1 cellular context compared by ENCODE assay signal in the genomic region with DNA sequence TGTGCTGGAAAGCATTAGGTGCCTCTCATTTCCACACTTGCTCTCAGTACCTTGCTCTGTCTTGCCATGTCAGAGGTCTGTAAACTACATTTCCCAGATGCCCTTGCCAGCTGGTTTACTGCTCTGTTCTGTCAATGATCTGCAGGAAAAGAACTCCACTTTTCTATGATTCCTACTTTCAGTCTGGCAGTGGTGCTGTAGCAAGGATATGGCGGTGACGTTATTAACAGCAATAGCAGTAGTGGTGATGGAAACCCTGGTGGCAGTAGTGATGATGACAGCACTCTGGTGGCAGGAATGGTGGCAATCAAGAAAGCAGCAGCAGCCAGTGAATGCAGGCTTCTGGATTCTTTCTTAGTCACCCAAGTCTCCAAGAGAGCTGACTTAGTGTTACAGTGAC.
TF ChIP-seq lines count a peak whose summit lies in the region.

No MANE protein-coding gene starts in this region.

TF ChIP-seq in GM23338, 12 proteins besides CTCF, POLR2A, EP300 and RAD21 (continued from another document):
- TF ChIP-seq, protein P1, sequence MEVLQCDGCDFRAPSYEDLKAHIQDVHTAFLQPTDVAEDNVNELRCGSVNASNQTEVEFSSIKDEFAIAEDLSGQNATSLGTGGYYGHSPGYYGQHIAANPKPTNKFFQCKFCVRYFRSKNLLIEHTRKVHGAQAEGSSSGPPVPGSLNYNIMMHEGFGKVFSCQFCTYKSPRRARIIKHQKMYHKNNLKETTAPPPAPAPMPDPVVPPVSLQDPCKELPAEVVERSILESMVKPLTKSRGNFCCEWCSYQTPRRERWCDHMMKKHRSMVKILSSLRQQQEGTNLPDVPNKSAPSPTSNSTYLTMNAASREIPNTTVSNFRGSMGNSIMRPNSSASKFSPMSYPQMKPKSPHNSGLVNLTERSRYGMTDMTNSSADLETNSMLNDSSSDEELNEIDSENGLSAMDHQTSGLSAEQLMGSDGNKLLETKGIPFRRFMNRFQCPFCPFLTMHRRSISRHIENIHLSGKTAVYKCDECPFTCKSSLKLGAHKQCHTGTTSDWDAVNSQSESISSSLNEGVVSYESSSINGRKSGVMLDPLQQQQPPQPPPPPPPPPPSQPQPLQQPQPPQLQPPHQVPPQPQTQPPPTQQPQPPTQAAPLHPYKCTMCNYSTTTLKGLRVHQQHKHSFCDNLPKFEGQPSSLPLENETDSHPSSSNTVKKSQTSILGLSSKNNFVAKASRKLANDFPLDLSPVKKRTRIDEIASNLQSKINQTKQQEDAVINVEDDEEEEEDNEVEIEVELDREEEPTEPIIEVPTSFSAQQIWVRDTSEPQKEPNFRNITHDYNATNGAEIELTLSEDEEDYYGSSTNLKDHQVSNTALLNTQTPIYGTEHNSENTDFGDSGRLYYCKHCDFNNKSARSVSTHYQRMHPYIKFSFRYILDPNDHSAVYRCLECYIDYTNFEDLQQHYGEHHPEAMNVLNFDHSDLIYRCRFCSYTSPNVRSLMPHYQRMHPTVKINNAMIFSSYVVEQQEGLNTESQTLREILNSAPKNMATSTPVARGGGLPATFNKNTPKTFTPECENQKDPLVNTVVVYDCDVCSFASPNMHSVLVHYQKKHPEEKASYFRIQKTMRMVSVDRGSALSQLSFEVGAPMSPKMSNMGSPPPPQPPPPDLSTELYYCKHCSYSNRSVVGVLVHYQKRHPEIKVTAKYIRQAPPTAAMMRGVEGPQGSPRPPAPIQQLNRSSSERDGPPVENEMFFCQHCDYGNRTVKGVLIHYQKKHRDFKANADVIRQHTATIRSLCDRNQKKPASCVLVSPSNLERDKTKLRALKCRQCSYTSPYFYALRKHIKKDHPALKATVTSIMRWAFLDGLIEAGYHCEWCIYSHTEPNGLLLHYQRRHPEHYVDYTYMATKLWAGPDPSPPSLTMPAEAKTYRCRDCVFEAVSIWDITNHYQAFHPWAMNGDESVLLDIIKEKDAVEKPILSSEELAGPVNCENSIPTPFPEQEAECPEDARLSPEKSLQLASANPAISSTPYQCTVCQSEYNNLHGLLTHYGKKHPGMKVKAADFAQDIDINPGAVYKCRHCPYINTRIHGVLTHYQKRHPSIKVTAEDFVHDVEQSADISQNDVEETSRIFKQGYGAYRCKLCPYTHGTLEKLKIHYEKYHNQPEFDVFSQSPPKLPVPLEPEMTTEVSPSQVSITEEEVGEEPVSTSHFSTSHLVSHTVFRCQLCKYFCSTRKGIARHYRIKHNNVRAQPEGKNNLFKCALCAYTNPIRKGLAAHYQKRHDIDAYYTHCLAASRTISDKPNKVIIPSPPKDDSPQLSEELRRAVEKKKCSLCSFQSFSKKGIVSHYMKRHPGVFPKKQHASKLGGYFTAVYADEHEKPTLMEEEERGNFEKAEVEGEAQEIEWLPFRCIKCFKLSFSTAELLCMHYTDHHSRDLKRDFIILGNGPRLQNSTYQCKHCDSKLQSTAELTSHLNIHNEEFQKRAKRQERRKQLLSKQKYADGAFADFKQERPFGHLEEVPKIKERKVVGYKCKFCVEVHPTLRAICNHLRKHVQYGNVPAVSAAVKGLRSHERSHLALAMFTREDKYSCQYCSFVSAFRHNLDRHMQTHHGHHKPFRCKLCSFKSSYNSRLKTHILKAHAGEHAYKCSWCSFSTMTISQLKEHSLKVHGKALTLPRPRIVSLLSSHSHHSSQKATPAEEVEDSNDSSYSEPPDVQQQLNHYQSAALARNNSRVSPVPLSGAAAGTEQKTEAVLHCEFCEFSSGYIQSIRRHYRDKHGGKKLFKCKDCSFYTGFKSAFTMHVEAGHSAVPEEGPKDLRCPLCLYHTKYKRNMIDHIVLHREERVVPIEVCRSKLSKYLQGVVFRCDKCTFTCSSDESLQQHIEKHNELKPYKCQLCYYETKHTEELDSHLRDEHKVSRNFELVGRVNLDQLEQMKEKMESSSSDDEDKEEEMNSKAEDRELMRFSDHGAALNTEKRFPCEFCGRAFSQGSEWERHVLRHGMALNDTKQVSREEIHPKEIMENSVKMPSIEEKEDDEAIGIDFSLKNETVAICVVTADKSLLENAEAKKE (CRISPR knock-in tag; IDR thresholded peaks at IDR 0.05) = peak; percentile 61; the same call in 1 of the 2 replicates
- TF ChIP-seq CREB1 (CRISPR knock-in tag; IDR thresholded peaks at IDR 0.05; ENCODE audit: low read depth) = peak; percentile 35; the same call in 1 of the 2 replicates
- TF ChIP-seq, protein P2, sequence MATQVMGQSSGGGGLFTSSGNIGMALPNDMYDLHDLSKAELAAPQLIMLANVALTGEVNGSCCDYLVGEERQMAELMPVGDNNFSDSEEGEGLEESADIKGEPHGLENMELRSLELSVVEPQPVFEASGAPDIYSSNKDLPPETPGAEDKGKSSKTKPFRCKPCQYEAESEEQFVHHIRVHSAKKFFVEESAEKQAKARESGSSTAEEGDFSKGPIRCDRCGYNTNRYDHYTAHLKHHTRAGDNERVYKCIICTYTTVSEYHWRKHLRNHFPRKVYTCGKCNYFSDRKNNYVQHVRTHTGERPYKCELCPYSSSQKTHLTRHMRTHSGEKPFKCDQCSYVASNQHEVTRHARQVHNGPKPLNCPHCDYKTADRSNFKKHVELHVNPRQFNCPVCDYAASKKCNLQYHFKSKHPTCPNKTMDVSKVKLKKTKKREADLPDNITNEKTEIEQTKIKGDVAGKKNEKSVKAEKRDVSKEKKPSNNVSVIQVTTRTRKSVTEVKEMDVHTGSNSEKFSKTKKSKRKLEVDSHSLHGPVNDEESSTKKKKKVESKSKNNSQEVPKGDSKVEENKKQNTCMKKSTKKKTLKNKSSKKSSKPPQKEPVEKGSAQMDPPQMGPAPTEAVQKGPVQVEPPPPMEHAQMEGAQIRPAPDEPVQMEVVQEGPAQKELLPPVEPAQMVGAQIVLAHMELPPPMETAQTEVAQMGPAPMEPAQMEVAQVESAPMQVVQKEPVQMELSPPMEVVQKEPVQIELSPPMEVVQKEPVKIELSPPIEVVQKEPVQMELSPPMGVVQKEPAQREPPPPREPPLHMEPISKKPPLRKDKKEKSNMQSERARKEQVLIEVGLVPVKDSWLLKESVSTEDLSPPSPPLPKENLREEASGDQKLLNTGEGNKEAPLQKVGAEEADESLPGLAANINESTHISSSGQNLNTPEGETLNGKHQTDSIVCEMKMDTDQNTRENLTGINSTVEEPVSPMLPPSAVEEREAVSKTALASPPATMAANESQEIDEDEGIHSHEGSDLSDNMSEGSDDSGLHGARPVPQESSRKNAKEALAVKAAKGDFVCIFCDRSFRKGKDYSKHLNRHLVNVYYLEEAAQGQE (IDR thresholded peaks at IDR 0.05; ENCODE audit: unreplicated experiment) = no peak
- TF ChIP-seq, protein P3, sequence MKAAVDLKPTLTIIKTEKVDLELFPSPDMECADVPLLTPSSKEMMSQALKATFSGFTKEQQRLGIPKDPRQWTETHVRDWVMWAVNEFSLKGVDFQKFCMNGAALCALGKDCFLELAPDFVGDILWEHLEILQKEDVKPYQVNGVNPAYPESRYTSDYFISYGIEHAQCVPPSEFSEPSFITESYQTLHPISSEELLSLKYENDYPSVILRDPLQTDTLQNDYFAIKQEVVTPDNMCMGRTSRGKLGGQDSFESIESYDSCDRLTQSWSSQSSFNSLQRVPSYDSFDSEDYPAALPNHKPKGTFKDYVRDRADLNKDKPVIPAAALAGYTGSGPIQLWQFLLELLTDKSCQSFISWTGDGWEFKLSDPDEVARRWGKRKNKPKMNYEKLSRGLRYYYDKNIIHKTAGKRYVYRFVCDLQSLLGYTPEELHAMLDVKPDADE (IDR thresholded peaks at IDR 0.05) = no peak
